Comparison of ENCODE assay signal across 8 cellular contexts in the genomic region with DNA sequence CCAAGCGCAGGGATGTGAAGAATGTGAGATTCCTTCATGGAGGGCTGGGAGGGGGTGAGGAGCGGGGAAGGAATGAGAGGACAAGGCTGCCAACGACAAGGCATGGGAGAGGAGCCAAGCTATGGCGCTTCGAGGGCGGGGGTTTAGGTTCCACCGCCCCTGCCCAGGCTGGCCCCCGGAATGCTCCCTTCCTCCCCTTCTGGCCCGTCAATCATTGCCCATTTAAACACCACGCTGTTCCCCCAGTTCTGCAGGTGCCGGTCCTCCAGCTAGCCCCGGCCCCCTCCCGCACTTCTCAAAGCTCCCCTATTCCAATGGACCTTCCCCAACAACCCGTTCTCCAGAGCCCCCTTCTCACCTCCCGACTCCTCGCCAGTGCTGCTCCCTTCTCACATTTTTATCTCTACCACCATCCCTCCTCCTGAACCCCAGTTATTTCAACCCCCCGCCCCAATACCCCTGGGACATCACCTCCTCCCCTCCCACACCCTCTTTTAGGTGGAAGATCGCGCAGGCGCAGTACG. TPM values are rescaled to one million over a fixed set of nuclear protein-coding genes. Genes with fewer than 3 reads are reported as not detected.
DNase-seq lines count a peak whose midpoint lies in the region; ATAC-seq, FAIRE-seq and TF ChIP-seq lines count a peak whose summit lies in the region.

No MANE protein-coding gene starts in this region.

- peak overlapping the region; percentile 59 for H3K4me3 ChIP-seq in kidney epithelial cell (ENCODE audit: low read depth, low read length)

- FAIRE-seq in RCC 7860 (lab: Jason Lieb, UNC): no peak

- H3K27me3 ChIP-seq in kidney epithelial cell (ENCODE audit: control insufficient read depth, insufficient read depth, low read length): no peaks in the 10 kb centered on the region

- TF ChIP-seq CTCF in kidney epithelial cell (IDR thresholded peaks at IDR 0.05; ENCODE audit: insufficient read depth, low read length, poor library complexity, severe bottlenecking): no peak

- H3K36me3 ChIP-seq in kidney epithelial cell (ENCODE audit: control insufficient read depth, insufficient read depth, low read length): peaks cover 2% of the 10 kb centered on the region

- CTCF ChIA-PET in HEK293T (lab: Yijun Ruan, JAX): interaction anchor here (0.8 to 3.3 kb wide), 9 partner anchors 10 to 102 kb away, joined by 3 to 28 read pairs (median 7); partner anchors contain the start of genes ANKRD52 and SMARCC2

- DNase-seq in activated CD4-positive, CD25-positive, alpha-beta regulatory T cell treated with anti-CD3 and anti-CD28 coated beads, Interleukin-2, amount 50 U/mL, for 72 hours: no peak
- DNase-seq in HEK293T (ENCODE audit: extremely low spot score) (peak; percentile 55), NCI-H510A treated with DMSO at 0.1 percent for 48 hours (lab: John Stamatoyannopoulos, UW) (peak; percentile 40), cerebellar cortex (ENCODE audit: low spot score) (peak; percentile 61), kidney epithelial cell (ENCODE audit: low read depth) (no peak), RCC 7860 (ENCODE audit: low spot score) (no peak)
- peak; percentile 19 for DNase-seq in stimulated activated naive CD8-positive, alpha-beta T cell treated with anti-CD3 and anti-CD28 coated beads, Interleukin-15, Interleukin-2, amounts not matched to agents 100 U/mL and 50 U/mL, for 24 hours

- peak; percentile 12 to 19 for ATAC-seq in activated CD4-positive, CD25-positive, alpha-beta regulatory T cell treated with anti-CD3 and anti-CD28 coated beads, Interleukin-2, amount 50 U/mL, for 24 hours
- ATAC-seq in stimulated activated naive CD8-positive, alpha-beta T cell treated with anti-CD3 and anti-CD28 coated beads, Interleukin-15, Interleukin-2, amounts not matched to agents 100 U/mL and 50 U/mL, for 24 hours: peak; percentile 4

- POLR2A ChIA-PET in HEK293T (lab: Yijun Ruan, JAX): interaction anchor here (0.8 to 3.2 kb wide), 34 partner anchors 8 to 391 kb away, joined by 3 to 70 read pairs (median 8); partner anchors contain the start of genes ANKRD52, CNPY2, COQ10A and ESYT1

TF ChIP-seq in HEK293T, 16 proteins besides CTCF, POLR2A, EP300 and RAD21:
- TF ChIP-seq L3MBTL2 (conservative IDR thresholded peaks at IDR 0.05) (0 out of 2 replicates have a peak, but pooled peaks have one; percentile 14), SP1 (IDR thresholded peaks at IDR 0.05) (no peak), SUZ12 (IDR thresholded peaks at IDR 0.05) (no peak)
- TF ChIP-seq, protein P1, sequence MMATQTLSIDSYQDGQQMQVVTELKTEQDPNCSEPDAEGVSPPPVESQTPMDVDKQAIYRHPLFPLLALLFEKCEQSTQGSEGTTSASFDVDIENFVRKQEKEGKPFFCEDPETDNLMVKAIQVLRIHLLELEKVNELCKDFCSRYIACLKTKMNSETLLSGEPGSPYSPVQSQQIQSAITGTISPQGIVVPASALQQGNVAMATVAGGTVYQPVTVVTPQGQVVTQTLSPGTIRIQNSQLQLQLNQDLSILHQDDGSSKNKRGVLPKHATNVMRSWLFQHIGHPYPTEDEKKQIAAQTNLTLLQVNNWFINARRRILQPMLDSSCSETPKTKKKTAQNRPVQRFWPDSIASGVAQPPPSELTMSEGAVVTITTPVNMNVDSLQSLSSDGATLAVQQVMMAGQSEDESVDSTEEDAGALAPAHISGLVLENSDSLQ (IDR thresholded peaks at IDR 0.05): peak; percentile 80

RNA-seq across cellular contexts. Expression of gene RNF41, which starts 0.4 kb away (rescaled TPM):
- 77.4 and 94.0 TPM in 2 replicates for total RNA-seq in kidney epithelial cell

RNA-seq across cellular contexts. Expression of gene NABP2, which starts 2.8 kb away (rescaled TPM):
- total RNA-seq in kidney epithelial cell: 38.9 and 47.6 TPM in 2 replicates

RNA-seq across cellular contexts. Expression of gene SLC39A5, which starts 8.6 kb away (rescaled TPM):
- 0.08 TPM in 1 of 2 replicates, not detected in the other for total RNA-seq in kidney epithelial cell

RNA-seq across cellular contexts. Expression of gene SMARCC2, which starts 32.0 kb away (rescaled TPM):
- 33.7 and 40.5 TPM in 2 replicates for total RNA-seq in kidney epithelial cell

RNA-seq across cellular contexts. Expression of gene ANKRD52, which starts 36.9 kb away (rescaled TPM):
- total RNA-seq in kidney epithelial cell: 38.8 and 45.2 TPM in 2 replicates

Comparison
In these comparisons a context has a peak if more than half of its experiments do, and no peak if none do; other contexts are left out.
1. DNase-seq: peak in HEK293T (single experiment), NCI-H510A treated with DMSO at 0.1 percent for 48 hours (single experiment), cerebellar cortex (single experiment) and stimulated activated naive CD8-positive, alpha-beta T cell treated with anti-CD3 and anti-CD28 coated beads, Interleukin-15, Interleukin-2, amounts not matched to agents 100 U/mL and 50 U/mL, for 24 hours (single experiment); none in activated CD4-positive, CD25-positive, alpha-beta regulatory T cell treated with anti-CD3 and anti-CD28 coated beads, Interleukin-2, amount 50 U/mL, for 72 hours (single experiment), kidney epithelial cell (single experiment) and RCC 7860 (single experiment).